8 cellular contexts compared by ENCODE assay signal in genomic region chr12:48980389-48980952, GRCh38. TPM values are rescaled to one million over a fixed set of nuclear protein-coding genes. Genes with fewer than 3 reads are reported as not detected.
DNase-seq lines count a peak whose midpoint lies in the region; ATAC-seq, FAIRE-seq and TF ChIP-seq lines count a peak whose summit lies in the region.

No MANE protein-coding gene starts in this region.

- no peak overlapping the region for H3K27ac Mint-ChIP-seq in osteocyte (ENCODE audit: unreplicated experiment)

- CTCF ChIA-PET in OCI-LY7 (lab: Charles Lee; ENCODE audit: unreplicated experiment), result no interaction called here

- intact Hi-C loops in OCI-LY7 (cut with micrococcal nuclease; ENCODE audit: unreplicated experiment), result no loop called here
- intact Hi-C loops in kidney (cut with DNase I), result no loop called here

- peaks cover 1% of the 10 kb centered on the region for H3K36me3 Mint-ChIP-seq in osteocyte (ENCODE audit: unreplicated experiment)

- no TSS peak for BruUV-seq in OCI-LY7 (replicated peaks; lab: Mats Ljungman, UMichigan)

- TF ChIP-seq CTCF in OCI-LY7 (conservative IDR thresholded peaks at IDR 0.05; ENCODE audit: low read length) (peak; percentile 30; the same call in 1 of the 2 replicates), osteocyte (IDR thresholded peaks at IDR 0.05) (no peak), kidney (IDR thresholded peaks at IDR 0.05; ENCODE audit: borderline replicate concordance, extremely low read depth, insufficient read depth) (no peak)

- POLR2A ChIA-PET in OCI-LY7 (lab: Charles Lee), result no interaction called here

- peaks cover 3% of the 10 kb centered on the region for H3K27me3 ChIP-seq in effector memory CD4-positive, alpha-beta T cell (replicated peaks; ENCODE audit: control insufficient read depth, insufficient read depth, low read length, poor library complexity, severe bottlenecking)

- peaks cover 91% of the 10 kb centered on the region for H3K27me3 Mint-ChIP-seq in osteocyte (ENCODE audit: unreplicated experiment)

- no peaks in the 10 kb centered on the region for H3K9me3 Mint-ChIP-seq in osteocyte (ENCODE audit: unreplicated experiment)

- H3K36me3 ChIP-seq in ES-I3 (ENCODE audit: insufficient read depth, low read length) (no peaks in the 10 kb centered on the region), OCI-LY7 (ENCODE audit: insufficient read depth, low read length) (no peaks in the 10 kb centered on the region), kidney (ENCODE audit: control insufficient read depth in 1 of 2, insufficient read depth in 2 of 2, low read length in 2 of 2) (no peaks in the 10 kb centered on the region)
- H3K36me3 ChIP-seq in effector memory CD4-positive, alpha-beta T cell (ENCODE audit: control insufficient read depth, insufficient read depth, low read length), result no peaks in the 10 kb centered on the region

- H4K20me1 ChIP-seq in OCI-LY7 (ENCODE audit: insufficient read depth, low read length), result no peaks in the 10 kb centered on the region; the same call in 1 of the 2 replicates

- peaks cover 47% of the 10 kb centered on the region for H3K4me1 Mint-ChIP-seq in osteocyte (ENCODE audit: unreplicated experiment)

- H3K9me2 ChIP-seq in OCI-LY7 (ENCODE audit: insufficient read depth, low read length), result no peaks in the 10 kb centered on the region

- no peak for ATAC-seq in GM19035 (IDR thresholded peaks at IDR 0.05; ENCODE audit: unreplicated experiment)
- no peak for ATAC-seq in HG03025 (IDR thresholded peaks at IDR 0.05; ENCODE audit: low FRiP score, unreplicated experiment)

- peak overlapping the region; percentile 38 for H3K4me3 Mint-ChIP-seq in osteocyte (ENCODE audit: unreplicated experiment)

- FAIRE-seq in kidney (lab: Jason Lieb, UNC), result no peak

- H3K9ac ChIP-seq in ES-I3 (ENCODE audit: low read depth, low read length), result peak overlapping the region; percentile 44; the same call in 1 of the 2 replicates
- H3K9ac ChIP-seq in kidney (ENCODE audit: low read length in 2 of 2), result no peak overlapping the region

- DNase-seq in OCI-LY7 (ENCODE audit: low spot score) (no peak), osteocyte (ENCODE audit: extremely low spot score, unreplicated experiment) (no peak), kidney (no peak), EL (no peak)
- peak; percentile 19 to 23 (median 21) for DNase-seq in effector memory CD4-positive, alpha-beta T cell

- H3K27ac ChIP-seq in OCI-LY7 (ENCODE audit: low read depth, low read length, poor library complexity, severe bottlenecking), result no peak overlapping the region
- peak overlapping the region; percentile 33 for H3K27ac ChIP-seq in effector memory CD4-positive, alpha-beta T cell (ENCODE audit: insufficient read depth, low read length, poor library complexity, severe bottlenecking)
- H3K27ac ChIP-seq in kidney (ENCODE audit: low read depth in 2 of 2, low read length in 2 of 2), result no peak overlapping the region

- H3K4me1 ChIP-seq in ES-I3 (ENCODE audit: insufficient read depth, low read length) (no peaks in the 10 kb centered on the region), OCI-LY7 (ENCODE audit: insufficient read depth, low read length, poor library complexity, severe bottlenecking) (peaks cover 8% of the 10 kb centered on the region), kidney (ENCODE audit: control insufficient read depth in 1 of 2, insufficient read depth in 1 of 2, low read depth in 1 of 2, low read length in 2 of 2) (peaks cover 17 to 32% of the 10 kb centered on the region in 2 donors)
- peaks cover 43% of the 10 kb centered on the region for H3K4me1 ChIP-seq in effector memory CD4-positive, alpha-beta T cell (ENCODE audit: control insufficient read depth, insufficient read depth, low read length, poor library complexity, severe bottlenecking)

- H3K4me2 ChIP-seq in OCI-LY7 (ENCODE audit: low read length), result no peak overlapping the region; the same call in 1 of the 2 replicates

- no peaks in the 10 kb centered on the region for H3K79me2 ChIP-seq in OCI-LY7 (ENCODE audit: insufficient read depth, low read depth, low read length)

- H3K4me3 ChIP-seq in OCI-LY7 (ENCODE audit: low read depth, low read length, poor library complexity, severe bottlenecking), result no peak overlapping the region
- H3K4me3 ChIP-seq in effector memory CD4-positive, alpha-beta T cell (ENCODE audit: insufficient read depth, low read depth, low read length, poor library complexity, severe bottlenecking), result peak overlapping the region; percentile 56
- peak overlapping the region in 1 of 2 donors; percentile 41 for H3K4me3 ChIP-seq in kidney (ENCODE audit: low read length in 2 of 2)

- H3K9me3 ChIP-seq in ES-I3 (ENCODE audit: control insufficient read depth, insufficient read depth, low read length) (no peaks in the 10 kb centered on the region), OCI-LY7 (ENCODE audit: low read length) (no peaks in the 10 kb centered on the region), kidney (ENCODE audit: control insufficient read depth in 1 of 2, low read length in 2 of 2) (no peaks in the 10 kb centered on the region)
- H3K9me3 ChIP-seq in effector memory CD4-positive, alpha-beta T cell (ENCODE audit: control insufficient read depth, low read length), result no peaks in the 10 kb centered on the region

- H2AFZ ChIP-seq in OCI-LY7 (ENCODE audit: low read length), result no peak overlapping the region

RNA-seq across cellular contexts. Expression of gene WNT1, which starts 2.3 kb away (rescaled TPM):
- not detected in 2 replicates for total RNA-seq in OCI-LY7 (2014; rRNA removed; shearing (Covaris generic))
- total RNA-seq in OCI-LY7 (2022), result not detected in 2 replicates
- total RNA-seq in osteocyte, result not detected in 2 replicates
- total RNA-seq in kidney, result not detected
- not detected for polyA plus RNA-seq in kidney (ENCODE audit: insufficient read depth, low read depth, low replicate concordance)

RNA-seq across cellular contexts. Expression of gene WNT10B, which starts 8.9 kb away (rescaled TPM):
- not detected in 2 replicates for total RNA-seq in OCI-LY7 (2014; rRNA removed; shearing (Covaris generic))
- total RNA-seq in OCI-LY7 (2022) (not detected in 2 replicates), osteocyte (not detected in 2 replicates), kidney (1.9 TPM)
- not detected for polyA plus RNA-seq in kidney (ENCODE audit: insufficient read depth, low read depth, low replicate concordance)

RNA-seq across cellular contexts. Expression of gene DDN, which starts 18.7 kb away (rescaled TPM):
- total RNA-seq in OCI-LY7 (2014; rRNA removed; shearing (Covaris generic)), result 0.13 and 0.23 TPM in 2 replicates
- total RNA-seq in OCI-LY7 (2022) (0.18 TPM in 1 of 2 replicates, not detected in the other), osteocyte (0.08 and 0.26 TPM in 2 replicates), kidney (not detected)
- 27.0 TPM for polyA plus RNA-seq in kidney (ENCODE audit: insufficient read depth, low read depth, low replicate concordance)

RNA-seq across cellular contexts. Expression of gene ARF3, which starts 23.2 kb away (rescaled TPM):
- 41.2 and 42.9 TPM in 2 replicates for total RNA-seq in OCI-LY7 (2014; rRNA removed; shearing (Covaris generic))
- 106 and 133 TPM in 2 replicates for total RNA-seq in OCI-LY7 (2022)
- 138 and 144 TPM in 2 replicates for total RNA-seq in osteocyte
- 229 TPM for total RNA-seq in kidney
- polyA plus RNA-seq in kidney (ENCODE audit: insufficient read depth, low read depth, low replicate concordance), result 111 TPM

RNA-seq across cellular contexts. Expression of gene PRKAG1, which starts 38.1 kb away (rescaled TPM):
- total RNA-seq in OCI-LY7 (2014; rRNA removed; shearing (Covaris generic)), result 22.8 and 23.6 TPM in 2 replicates
- total RNA-seq in OCI-LY7 (2022) (41.5 and 45.9 TPM in 2 replicates), osteocyte (75.6 and 80.6 TPM in 2 replicates), kidney (57.1 TPM)
- 58.4 TPM for polyA plus RNA-seq in kidney (ENCODE audit: insufficient read depth, low read depth, low replicate concordance)

Comparison
In these comparisons a context has a peak if more than half of its experiments do, and no peak if none do; other contexts are left out.
1. DNase-seq: peak in effector memory CD4-positive, alpha-beta T cell (3 of 3); none in OCI-LY7 (single experiment), osteocyte (single experiment), kidney (single experiment) and EL (single experiment).